Comparison of ENCODE assay signal across 19 cellular contexts in the genomic region with DNA sequence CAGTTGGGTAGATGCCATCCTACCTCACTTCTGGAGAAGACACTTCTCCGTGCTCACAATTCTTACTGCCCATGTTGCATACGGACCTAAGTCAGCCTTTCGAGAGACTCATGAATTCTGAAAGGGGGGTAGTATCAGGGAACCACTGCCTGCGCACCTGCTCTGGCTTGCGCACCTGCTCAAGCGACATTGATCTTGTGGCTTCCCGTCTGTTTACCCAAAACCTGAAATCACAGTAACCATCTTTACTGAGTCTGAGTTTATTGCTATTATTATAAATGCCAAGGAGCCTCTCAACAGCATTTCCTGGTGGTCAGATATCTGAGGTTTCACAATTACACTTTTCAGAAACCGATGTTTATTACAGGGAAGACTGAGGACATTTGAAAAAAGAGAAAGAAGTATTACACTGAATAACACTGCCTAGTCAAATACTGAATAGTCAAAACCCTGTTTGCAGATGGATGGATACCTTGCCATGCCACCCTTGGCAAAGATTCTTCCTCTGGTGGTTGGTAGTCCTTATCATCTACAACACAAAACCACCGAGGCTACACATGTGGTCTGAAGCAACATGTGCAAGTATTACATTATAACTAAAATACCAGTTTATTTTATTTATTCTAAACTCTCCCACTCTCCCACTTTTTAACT.
DNase-seq lines count a peak whose midpoint lies in the region; ATAC-seq and TF ChIP-seq lines count a peak whose summit lies in the region.
"Had no signal": no experiment of that assay in that cellular context is flagged by ENCODE, and none has a peak within 500 bp of the region (broad histone marks: within the 10 kb centered on the region; RNA-seq: fewer than 3 reads in every experiment).

No MANE protein-coding gene starts in this region.

- H3K4me1 ChIP-seq in mucosa of descending colon (ENCODE audit: low read depth): no peaks in the 10 kb centered on the region

- peak overlapping the region; percentile 15; the same call in 1 of the 2 replicates for H3K4me3 ChIP-seq in Jurkat, Clone E6-1 (ENCODE audit: low read length)
- H3K4me3 ChIP-seq in mucosa of descending colon: no peak overlapping the region
- H3K4me3 ChIP-seq: ovary, tibial nerve had no signal

- no peaks in the 10 kb centered on the region for H3K9me3 ChIP-seq in mucosa of descending colon
- H3K9me3 ChIP-seq: ovary, tibial nerve had no signal

- intact Hi-C loops in mucosa of descending colon (cut with DNase I, micrococcal nuclease): no loop called here

- ATAC-seq in mucosa of descending colon: peak; percentile 75
- ATAC-seq in activated CD4-positive, CD25-positive, alpha-beta regulatory T cell treated with anti-CD3 and anti-CD28 coated beads, Interleukin-2, amount 50 U/mL, for 24 hours: no peak
- ATAC-seq: naive thymus-derived CD8-positive, alpha-beta T cell; sciatic nerve had no signal

- peaks cover 4% of the 10 kb centered on the region for H3K36me3 ChIP-seq in mucosa of descending colon (ENCODE audit: low read depth)
- H3K36me3 ChIP-seq: ovary had no signal

- peak; percentile 96 for DNase-seq in Jurkat, Clone E6-1 (ENCODE audit: low read depth, low spot score)
- peak; percentile 31 for DNase-seq in NCI-H1436 treated with DMSO at 0.1 percent for 48 hours (lab: John Stamatoyannopoulos, UW)
- DNase-seq in NCI-H526 treated with DMSO at 0.1 percent for 48 hours (lab: John Stamatoyannopoulos, UW): peak; percentile 2
- no peak for DNase-seq in mucosa of descending colon
- no peak for DNase-seq in T-helper 1 cell
- no peak for DNase-seq in anterior cingulate cortex (lab: John Stamatoyannopoulos, UW)
- DNase-seq: activated gamma-delta T cell treated with Interleukin-2 at 50 U/mL for 16 hours; amniotic stem cell; caudate nucleus; erythroblast; KBM-7; kidney glomerular epithelial cell; mesendoderm; naive thymus-derived CD8-positive, alpha-beta T cell; ovary; stimulated activated naive CD4-positive, alpha-beta T cell treated with Interleukin-2 at 50 U/mL for 16 hours had no signal

- TF ChIP-seq CTCF in mucosa of descending colon (IDR thresholded peaks at IDR 0.05): no peak

Comparison
In these comparisons a context has a peak if more than half of its experiments do, and no peak if none do; other contexts are left out.
1. DNase-seq: peak in Jurkat, Clone E6-1 (single experiment), NCI-H1436 treated with DMSO at 0.1 percent for 48 hours (single experiment) and NCI-H526 treated with DMSO at 0.1 percent for 48 hours (single experiment); none in mucosa of descending colon (0 of 3), T-helper 1 cell (0 of 5) and anterior cingulate cortex (0 of 58).